ENCODE assay signal across 9 cellular contexts in genomic region chr9:81685763-81686613, GRCh38. TPM values are rescaled to one million over a fixed set of nuclear protein-coding genes. Genes with fewer than 3 reads are reported as not detected.
DNase-seq lines count a peak whose midpoint lies in the region; ATAC-seq and TF ChIP-seq lines count a peak whose summit lies in the region.
"Had no signal": no experiment of that assay in that cellular context is flagged by ENCODE, and none has a peak within 500 bp of the region (broad histone marks: within the 10 kb centered on the region; RNA-seq: fewer than 3 reads in every experiment).

No MANE protein-coding gene starts in this region.

- H3K79me2 ChIP-seq in neural cell (replicated peaks; ENCODE audit: insufficient read depth, low read length), result peaks cover 68% of the 10 kb centered on the region

- H2AFZ ChIP-seq in neural cell (ENCODE audit: low read depth, low read length), result no peak overlapping the region

- CTCF ChIA-PET in BJ (lab: Yijun Ruan, JAX), result interaction anchor here (0.6 to 2.3 kb wide), 9 partner anchors 8 to 920 kb away, joined by 3 to 17 read pairs (median 3); no protein-coding TSS in a partner anchor

- peaks cover 10% of the 10 kb centered on the region for H3F3A ChIP-seq in neural cell (ENCODE audit: insufficient read depth, low read length, poor library complexity, severe bottlenecking)

- POLR2A ChIA-PET in BJ (lab: Charles Lee), result interaction anchor here (0.6 kb wide), 1 partner anchor 61 kb away, joined by 4 read pairs; no protein-coding TSS in a partner anchor

- peak; percentile 50 for TF ChIP-seq RAD21 in neural cell (conservative IDR thresholded peaks at IDR 0.05)

- no peaks in the 10 kb centered on the region for H3K9me2 ChIP-seq in neural cell (ENCODE audit: insufficient read depth, low read length)

- H3K4me2 ChIP-seq in neural cell (ENCODE audit: low read length), result peak overlapping the region; percentile 87

- peaks cover 0 to 10% of the 10 kb centered on the region in 2 donors for H3K36me3 Mint-ChIP-seq in activated naive CD4-positive, alpha-beta T cell treated with anti-CD3 and anti-CD28 coated beads, Interleukin-2, amount 50 U/mL, for 72 hours

- no peaks in the 10 kb centered on the region for H4K20me1 ChIP-seq in neural cell (ENCODE audit: insufficient read depth)

- no peak for DNase-seq in BJ (ENCODE audit: low read depth)
- DNase-seq in LHCN-M2 (ENCODE audit: low read depth), result peak; percentile 44
- DNase-seq in dorsolateral prefrontal cortex, result no peak
- DNase-seq in pons (ENCODE audit: low spot score), result no peak
- no peak for DNase-seq in activated naive CD4-positive, alpha-beta T cell treated with anti-CD3 and anti-CD28 coated beads, Interleukin-2, amount 50 U/mL, for 72 hours (ENCODE audit: low spot score in 2 of 2)
- DNase-seq: T-helper 9 cell had no signal

- H3K27ac ChIP-seq in dorsolateral prefrontal cortex, result peak overlapping the region in 36 of 59 donors; percentile 1 to 95 (median 90)
- H3K27ac ChIP-seq in neural cell (ENCODE audit: low read length), result peak overlapping the region; percentile 83

- H3K27me3 ChIP-seq in BJ (ENCODE audit: control insufficient read depth, insufficient read depth, low read length) (peaks cover 2% of the 10 kb centered on the region; the same call in 1 of the 2 replicates), dorsolateral prefrontal cortex (no peaks in the 10 kb centered on the region), neural cell (ENCODE audit: insufficient read depth, low read depth, low read length) (peaks cover 7% of the 10 kb centered on the region)

- no peak for ATAC-seq in HG03521 (IDR thresholded peaks at IDR 0.05; ENCODE audit: unreplicated experiment)
- ATAC-seq in activated naive CD4-positive, alpha-beta T cell treated with anti-CD3 and anti-CD28 coated beads, Interleukin-2, amount 50 U/mL, for 72 hours, result no peak
- no peak for ATAC-seq in HG03039 (IDR thresholded peaks at IDR 0.05; ENCODE audit: unreplicated experiment)

- H3K4me3 ChIP-seq in BJ (ENCODE audit: low read depth, low read length) (no peak overlapping the region), dorsolateral prefrontal cortex (peak overlapping the region in 58 of 59 donors; percentile 55 to 88 (median 78)), neural cell (ENCODE audit: low read length) (peak overlapping the region; percentile 88)

- H3K9ac ChIP-seq in neural cell (ENCODE audit: low read length), result peak overlapping the region; percentile 71

- no peak for TF ChIP-seq EP300 in neural cell (conservative IDR thresholded peaks at IDR 0.05; ENCODE audit: poor library complexity, severe bottlenecking)

- intact Hi-C loops in dorsolateral prefrontal cortex (cut with DNase I), result loop anchor here (2.0 to 5.0 kb wide), 2 partner anchors 163 to 164 kb away; no protein-coding TSS in a partner anchor

- TF ChIP-seq CTCF in BJ (IDR thresholded peaks at IDR 0.05; ENCODE audit: insufficient read depth, low read depth, low read length) (peak; percentile 41; the same call in 1 of the 2 replicates), dorsolateral prefrontal cortex (IDR thresholded peaks at IDR 0.05 in 54 of 56, conservative IDR thresholded peaks at IDR 0.05 in 2 of 56; ENCODE audit: low read depth in 1 of 56, partially characterized antibody in 56 of 56) (peak in 1 of 56 donors; percentile 27), neural cell (IDR thresholded peaks at IDR 0.05; ENCODE audit: poor library complexity, severe bottlenecking) (peak; percentile 49)

- H3K36me3 ChIP-seq in BJ (ENCODE audit: control insufficient read depth, insufficient read depth, low read length) (no peaks in the 10 kb centered on the region), neural cell (ENCODE audit: insufficient read depth, low read length) (no peaks in the 10 kb centered on the region)

- H3K9me3 ChIP-seq in neural cell (ENCODE audit: low read length), result no peaks in the 10 kb centered on the region

- no peak overlapping the region for H3K27ac Mint-ChIP-seq in activated naive CD4-positive, alpha-beta T cell treated with anti-CD3 and anti-CD28 coated beads, Interleukin-2, amount 50 U/mL, for 72 hours

- H3K9me3 Mint-ChIP-seq in activated naive CD4-positive, alpha-beta T cell treated with anti-CD3 and anti-CD28 coated beads, Interleukin-2, amount 50 U/mL, for 72 hours, result no peaks in the 10 kb centered on the region

TF ChIP-seq in neural cell, 6 proteins besides CTCF, POLR2A, EP300 and RAD21:
- TF ChIP-seq POLR2AphosphoS5 (IDR thresholded peaks at IDR 0.05), result no peak
- TF ChIP-seq SMC3 (conservative IDR thresholded peaks at IDR 0.05; ENCODE audit: poor library complexity), result peak; percentile 18

RNA-seq across cellular contexts. Expression of gene TLE1, which starts 3.4 kb away (rescaled TPM):
- 8.8 and 9.6 TPM in 2 replicates for polyA plus RNA-seq in BJ (2011; rRNA removed)
- polyA minus RNA-seq in BJ (2011; rRNA and poly(A)+ RNA removed), result 8.6 and 8.9 TPM in 2 replicates
- total RNA-seq in LHCN-M2 (2014; rRNA removed), result 39.5 and 40.3 TPM in 2 replicates
- 17.5 TPM for polyA plus RNA-seq in LHCN-M2 (2012)
- 10 to 100 TPM; 21.6 to 65.6 (median 42.8) TPM for total RNA-seq in dorsolateral prefrontal cortex
- 93.0 and 93.6 TPM in 2 replicates for polyA plus RNA-seq in neural cell
- 102 and 105 TPM in 2 replicates for polyA minus RNA-seq in neural cell
- total RNA-seq in activated naive CD4-positive, alpha-beta T cell treated with anti-CD3 and anti-CD28 coated beads, Interleukin-2, amount 50 U/mL, for 72 hours, result under 1 TPM; 0.20 to 0.33 TPM

Comparison
In these comparisons a context has a peak if more than half of its experiments do, and no peak if none do; other contexts are left out.
1. RNA of gene TLE1, which starts 3.4 kb away (total RNA-seq): 21.6 to 65.6 TPM in dorsolateral prefrontal cortex and 39.5 to 40.3 TPM in LHCN-M2; 0.20 to 0.33 TPM in activated naive CD4-positive, alpha-beta T cell treated with anti-CD3 and anti-CD28 coated beads, Interleukin-2, amount 50 U/mL, for 72 hours; every median in the first group is over 10 times any median in the second.